Comparison of ENCODE assay signal across 8 cellular contexts in the genomic region with DNA sequence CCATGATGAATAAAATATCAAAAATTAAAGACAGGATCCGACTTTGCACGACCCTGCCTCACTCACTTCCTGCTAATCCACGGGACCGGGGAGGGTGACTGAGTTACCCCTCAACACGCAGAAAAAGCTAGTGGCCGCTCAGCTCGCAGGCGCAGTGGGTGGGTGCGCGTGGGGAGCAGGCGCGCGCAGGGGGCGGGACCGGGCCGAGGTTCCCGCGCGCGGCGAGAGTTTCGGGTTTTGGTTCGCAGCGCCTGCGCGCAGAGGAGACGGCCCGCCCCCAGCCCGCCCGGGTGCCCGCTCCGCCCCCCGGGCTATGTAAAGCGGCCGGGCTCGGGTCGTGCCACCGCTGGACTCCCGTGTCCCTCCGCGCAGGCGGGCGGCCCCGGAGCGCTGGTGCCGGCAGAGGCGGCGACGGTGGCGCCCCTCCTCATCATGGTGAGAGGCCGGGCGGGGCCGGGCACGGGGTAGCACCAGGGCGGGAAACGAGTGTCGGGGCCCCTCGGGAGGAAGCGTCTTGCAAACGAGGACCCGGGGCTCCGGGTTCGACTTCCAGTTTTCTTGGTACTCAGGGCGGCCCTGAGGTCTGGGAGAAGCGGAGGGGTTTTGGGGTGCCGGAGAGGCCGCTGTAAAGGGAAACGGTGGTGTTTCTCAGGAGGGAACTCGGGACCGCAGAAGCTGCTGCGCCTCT. TPM values are rescaled to one million over a fixed set of nuclear protein-coding genes. Genes with fewer than 3 reads are reported as not detected.
A peak's percentile ranks its signal among the peaks of the same experiment; 100 is the strongest.
DNase-seq lines count a peak whose midpoint lies in the region; ATAC-seq and TF ChIP-seq lines count a peak whose summit lies in the region.

CNP (plus strand) TSS at position 343 of the 688 bp plus-strand sequence; CDS start at position 433, 90 bp downstream.

- ATAC-seq in HG02642 (IDR thresholded peaks at IDR 0.05; ENCODE audit: poor library complexity, unreplicated experiment) (peak; percentile 80), heart right ventricle (peak; percentile 90 to 97 (median 95)), upper lobe of left lung (ENCODE audit: low FRiP score in 2 of 2) (peak; percentile 95 to 97)

- peak within 1 kb of the TSS; percentile 79 for H3K4me3 Mint-ChIP-seq in progenitor cell of endocrine pancreas (ENCODE audit: low read depth)

- intact Hi-C loops in heart right ventricle (cut with DNase I), result loop anchor here in 9 of 10 donors (5.0 to 10.0 kb wide), 9 partner anchors 36 to 558 kb away; partner anchors contain the start of genes DNAJC7 (in 4 of the 9), HAP1 (in 1 of the 9) and NKIRAS2 (in 1 of the 9)

- peak within 1 kb of the TSS; percentile 95 for H3K27ac Mint-ChIP-seq in progenitor cell of endocrine pancreas

- H3K36me3 ChIP-seq in heart right ventricle (peaks cover 0 to 38% (median 14%) of the 10 kb centered on the region in 9 donors), upper lobe of left lung (peaks cover under 1 to 27% (median 12%) of the 10 kb centered on the region in 4 donors)

- no peaks in the 10 kb centered on the region for H3K9me3 ChIP-seq in heart right ventricle
- no peaks in the 10 kb centered on the region for H3K9me3 ChIP-seq in upper lobe of left lung

- H3K27ac ChIP-seq in adipose tissue (ENCODE audit: low read depth, low read length) (peak within 1 kb of the TSS; percentile 44), heart right ventricle (peak within 1 kb of the TSS; percentile 72 to 93 (median 90)), upper lobe of left lung (peak within 1 kb of the TSS; percentile 83 to 92 (median 90))

- H3K36me3 Mint-ChIP-seq in progenitor cell of endocrine pancreas (ENCODE audit: insufficient read depth), result peaks cover 7% of the 10 kb centered on the region

- peak in 3 of 4 donors; percentile 65 to 87 (median 85) for TF ChIP-seq POLR2A in upper lobe of left lung (IDR thresholded peaks at IDR 0.05)

- no peaks in the 10 kb centered on the region for H3K9me3 Mint-ChIP-seq in progenitor cell of endocrine pancreas (ENCODE audit: low read depth)

- no peak for TF ChIP-seq EP300 in upper lobe of left lung (IDR thresholded peaks at IDR 0.05)

- TF ChIP-seq CTCF in heart right ventricle (IDR thresholded peaks at IDR 0.05) (no peak), progenitor cell of endocrine pancreas (IDR thresholded peaks at IDR 0.05; ENCODE audit: unreplicated experiment) (no peak), upper lobe of left lung (IDR thresholded peaks at IDR 0.05) (peak in 2 of 6 experiments; percentile 11 to 26)

- H3K4me3 ChIP-seq in heart right ventricle (peak within 1 kb of the TSS; percentile 69 to 100 (median 92)), upper lobe of left lung (peak within 1 kb of the TSS; percentile 62 to 92 (median 73))

- no peaks in the 10 kb centered on the region for H3K27me3 Mint-ChIP-seq in progenitor cell of endocrine pancreas

- H3K4me1 ChIP-seq in heart right ventricle (peaks cover 8 to 57% (median 34%) of the 10 kb centered on the region in 9 donors), upper lobe of left lung (peaks cover 17 to 51% (median 32%) of the 10 kb centered on the region in 4 donors)

- DNase-seq in GM04504 (ENCODE audit: low read depth) (peak; percentile 88), NCI-H1436 treated with DMSO at 0.1 percent for 48 hours (lab: John Stamatoyannopoulos, UW) (peak; percentile 34), T-helper 1 cell (peak; percentile 85 to 92 (median 88)), heart right ventricle (peak; percentile 91 to 93), progenitor cell of endocrine pancreas (ENCODE audit: low spot score, unreplicated experiment) (peak; percentile 83), upper lobe of left lung (peak; percentile 94 to 99)

- H3K27me3 ChIP-seq in heart right ventricle, result no peaks in the 10 kb centered on the region
- no peaks in the 10 kb centered on the region for H3K27me3 ChIP-seq in upper lobe of left lung

- 0% methylated on average over 55 to 71 of the region's 71 CpGs for WGBS in adipose tissue, 3 donors
- WGBS in heart right ventricle, 2 donors, result 0 to 1% methylated on average over 63 to 71 of the region's 71 CpGs
- 0 to 1% methylated on average over 6 to 48 of the region's 71 CpGs for WGBS in upper lobe of left lung, 2 donors

- H3K4me1 Mint-ChIP-seq in progenitor cell of endocrine pancreas (ENCODE audit: low read depth), result peaks cover 20% of the 10 kb centered on the region

RNA-seq across cellular contexts. Expression of gene CNP, which starts in this region (rescaled TPM):
- polyA plus RNA-seq in adipose tissue (10 to 100 TPM; 19.4 to 45.6 (median 38.2) TPM), heart right ventricle (10 to 100 TPM; 17.2 to 25.6 TPM)
- total RNA-seq in heart right ventricle (10 to 100 TPM; 19.4 to 42.7 (median 26.2) TPM), progenitor cell of endocrine pancreas (98.7 and 102 TPM in 2 replicates), upper lobe of left lung (10 to 100 TPM; 33.4 to 62.3 (median 45.3) TPM)

Comparison
In these comparisons a context has a peak if more than half of its experiments do, and no peak if none do; other contexts are left out.
1. Peak in every context shown above with its lines: DNase-seq, ATAC-seq, H3K4me3 ChIP-seq and H3K27ac ChIP-seq.
2. DNase-seq: peak in every context shown above with its lines; median percentile 96 in upper lobe of left lung; 92 in heart right ventricle; 88 in GM04504; 88 in T-helper 1 cell; 83 in progenitor cell of endocrine pancreas; 34 in NCI-H1436 treated with DMSO at 0.1 percent for 48 hours.